In genomic region chr4:6815029-6815836, GRCh38 we compare ENCODE assay signal across 18 cellular contexts. TPM values are rescaled to one million over a fixed set of nuclear protein-coding genes. Genes with fewer than 3 reads are reported as not detected.
DNase-seq lines count a peak whose midpoint lies in the region; ATAC-seq and TF ChIP-seq lines count a peak whose summit lies in the region.
"Had no signal": no experiment of that assay in that cellular context is flagged by ENCODE, and none has a peak within 500 bp of the region (broad histone marks: within the 10 kb centered on the region; RNA-seq: fewer than 3 reads in every experiment).

No MANE protein-coding gene starts in this region.

- H3K4me3 ChIP-seq in mammary epithelial cell (replicated peaks in 1 of 3; ENCODE audit: insufficient read depth in 1 of 3, low read depth in 2 of 3, low read length in 3 of 3) (no peak overlapping the region), breast epithelium (no peak overlapping the region), Peyer's patch (no peak overlapping the region)

- peaks cover 72% of the 10 kb centered on the region for H3K79me2 ChIP-seq in mammary epithelial cell (ENCODE audit: insufficient read depth, low read length)

- peaks cover 43 to 70% of the 10 kb centered on the region in 2 donors for H3K4me1 Mint-ChIP-seq in natural killer cell
- peaks cover 16% of the 10 kb centered on the region for H3K4me1 Mint-ChIP-seq in stimulated activated naive CD8-positive, alpha-beta T cell treated with anti-CD3 and anti-CD28 coated beads, Interleukin-15, amount 100 ng/mL, for 72 hours

- in situ Hi-C loops in mammary epithelial cell (cut with MboI; ENCODE audit: low sequenced_read_pairs in 2 of 2): no loop called here

- H3K27me3 ChIP-seq in mammary epithelial cell (ENCODE audit: insufficient read depth, low read length) (no peaks in the 10 kb centered on the region), breast epithelium (no peaks in the 10 kb centered on the region), Peyer's patch (no peaks in the 10 kb centered on the region)

- no peak for TF ChIP-seq CTCF in mammary epithelial cell (conservative IDR thresholded peaks at IDR 0.05 in 1 of 2, IDR thresholded peaks at IDR 0.05 in 1 of 2; ENCODE audit: extremely low read depth in 1 of 2, insufficient read depth in 1 of 2, low read depth in 1 of 2, low read length in 2 of 2)
- TF ChIP-seq CTCF in breast epithelium (IDR thresholded peaks at IDR 0.05): no peak
- TF ChIP-seq CTCF in VCaP (conservative IDR thresholded peaks at IDR 0.05): no peak
- TF ChIP-seq CTCF in natural killer cell (IDR thresholded peaks at IDR 0.05): no peak
- no peak for TF ChIP-seq CTCF in Peyer's patch (IDR thresholded peaks at IDR 0.05)

- no peak overlapping the region for H2AFZ ChIP-seq in mammary epithelial cell (ENCODE audit: low read depth, low read length)

- DNase-seq in mammary epithelial cell (peak; percentile 21), breast epithelium (ENCODE audit: low spot score in 2 of 2) (no peak), natural killer cell (no peak), Peyer's patch (no peak), NCI-H748 treated with DMSO at 0.1 percent for 48 hours (lab: John Stamatoyannopoulos, UW) (no peak)
- DNase-seq in stimulated activated naive CD8-positive, alpha-beta T cell treated with anti-CD3 and anti-CD28 coated beads, Interleukin-15, amount 100 ng/mL, for 72 hours: no peak
- DNase-seq: CD4-positive, alpha-beta memory T cell; DND-41; GF-D8; KBM-7; NCI-H1048; NCI-H187 treated with DMSO at 0.1 percent for 48 hours; NCI-H2171; NCI-H510A; RPMI8226 had no signal

- H3K9me3 ChIP-seq in mammary epithelial cell (replicated peaks; ENCODE audit: insufficient read depth, low read length) (peaks cover 3% of the 10 kb centered on the region), breast epithelium (peaks cover 0 to 10% of the 10 kb centered on the region in 2 donors), Peyer's patch (no peaks in the 10 kb centered on the region)

- H3K9ac ChIP-seq in mammary epithelial cell (ENCODE audit: insufficient read depth, low read length): no peak overlapping the region

- peaks cover 0 to 3% of the 10 kb centered on the region in 2 donors for H3K9me3 Mint-ChIP-seq in natural killer cell
- peaks cover 14 to 21% of the 10 kb centered on the region in 2 donors for H3K9me3 Mint-ChIP-seq in stimulated activated naive CD8-positive, alpha-beta T cell treated with anti-CD3 and anti-CD28 coated beads, Interleukin-15, amount 100 ng/mL, for 72 hours

- H3K27ac Mint-ChIP-seq in natural killer cell: peak overlapping the region; percentile 4 to 79
- no peak overlapping the region for H3K27ac Mint-ChIP-seq in stimulated activated naive CD8-positive, alpha-beta T cell treated with anti-CD3 and anti-CD28 coated beads, Interleukin-15, amount 100 ng/mL, for 72 hours
- H3K27ac Mint-ChIP-seq: B cell had no signal

- H3K36me3 ChIP-seq in mammary epithelial cell (ENCODE audit: insufficient read depth, low read length) (no peaks in the 10 kb centered on the region), breast epithelium (no peaks in the 10 kb centered on the region), Peyer's patch (no peaks in the 10 kb centered on the region)

- H3K27ac ChIP-seq in mammary epithelial cell (ENCODE audit: insufficient read depth, low read depth, low read length) (no peak overlapping the region), breast epithelium (no peak overlapping the region), VCaP (peak overlapping the region; percentile 43), Peyer's patch (no peak overlapping the region)

- dilution Hi-C loops in mammary epithelial cell (cut with HindIII; ENCODE audit: low sequenced_read_pairs): no loop called here

- no peak overlapping the region for H3K4me3 Mint-ChIP-seq in natural killer cell
- no peak overlapping the region for H3K4me3 Mint-ChIP-seq in stimulated activated naive CD8-positive, alpha-beta T cell treated with anti-CD3 and anti-CD28 coated beads, Interleukin-15, amount 100 ng/mL, for 72 hours
- H3K4me3 Mint-ChIP-seq: B cell; CD4-positive, alpha-beta memory T cell had no signal

- TF ChIP-seq POLR2A in breast epithelium (IDR thresholded peaks at IDR 0.05) (no peak), Peyer's patch (IDR thresholded peaks at IDR 0.05) (no peak)

- H3K4me1 ChIP-seq in mammary epithelial cell (ENCODE audit: insufficient read depth, low read length): peaks cover 3% of the 10 kb centered on the region
- H3K4me1 ChIP-seq in breast epithelium: no peaks in the 10 kb centered on the region
- no peaks in the 10 kb centered on the region for H3K4me1 ChIP-seq in Peyer's patch

- H3K4me2 ChIP-seq in mammary epithelial cell (ENCODE audit: insufficient read depth, low read depth, low read length): no peak overlapping the region

- ATAC-seq in natural killer cell: no peak
- peak; percentile 49 for ATAC-seq in stimulated activated naive CD8-positive, alpha-beta T cell treated with anti-CD3 and anti-CD28 coated beads, Interleukin-15, amount 100 ng/mL, for 72 hours
- ATAC-seq in GM19023 (IDR thresholded peaks at IDR 0.05; ENCODE audit: unreplicated experiment): no peak

- CTCF ChIA-PET in mammary epithelial cell (lab: Charles Lee; ENCODE audit: low non-redundant PET): no interaction called here

- intact Hi-C loops in mammary epithelial cell (cut with micrococcal nuclease) (no loop called here), breast epithelium (cut with DNase I; ENCODE audit: low total_unique reads) (no loop called here), natural killer cell (cut with micrococcal nuclease) (no loop called here)

- no peaks in the 10 kb centered on the region for H4K20me1 ChIP-seq in mammary epithelial cell (ENCODE audit: insufficient read depth, low read length)

- no TSS peak for BruUV-seq in mammary epithelial cell (replicated peaks; lab: Mats Ljungman, UMichigan)

- 87% methylated on average over 9 of the region's 9 CpGs for WGBS in mammary epithelial cell (ENCODE audit: low coverage, missing lambda C conversion rate)

- H3K27me3 Mint-ChIP-seq in natural killer cell (ENCODE audit: low read depth in 2 of 2): no peaks in the 10 kb centered on the region
- no peaks in the 10 kb centered on the region for H3K27me3 Mint-ChIP-seq in stimulated activated naive CD8-positive, alpha-beta T cell treated with anti-CD3 and anti-CD28 coated beads, Interleukin-15, amount 100 ng/mL, for 72 hours
- H3K27me3 Mint-ChIP-seq: B cell; CD4-positive, alpha-beta memory T cell had no signal

- peaks cover 13% of the 10 kb centered on the region for H3K36me3 Mint-ChIP-seq in natural killer cell

RNA-seq across cellular contexts. Expression of gene KIAA0232, which starts 32.7 kb away (rescaled TPM):
- total RNA-seq in mammary epithelial cell (10 to 100 TPM; 20.0 to 37.5 TPM), breast epithelium (10 to 100 TPM; 31.5 to 40.8 (median 31.7) TPM), natural killer cell (10 to 100 TPM; 24.7 to 30.3 (median 28.6) TPM), Peyer's patch (10 to 100 TPM; 19.8 to 73.6 (median 49.5) TPM)
- 6.7 TPM for polyA plus RNA-seq in mammary epithelial cell
- 11.6 TPM for polyA minus RNA-seq in mammary epithelial cell

Comparison
In these comparisons a context has a peak if more than half of its experiments do, and no peak if none do; other contexts are left out.
1. H3K27ac Mint-ChIP-seq: peak in natural killer cell (2 of 2); none in stimulated activated naive CD8-positive, alpha-beta T cell treated with anti-CD3 and anti-CD28 coated beads, Interleukin-15, amount 100 ng/mL, for 72 hours (0 of 2).